Comparison of ENCODE assay signal across 28 cellular contexts in genomic region chr11:103086461-103086860, GRCh38. TPM values are rescaled to one million over a fixed set of nuclear protein-coding genes. Genes with fewer than 3 reads are reported as not detected.
A peak's percentile ranks its signal among the peaks of the same experiment; 100 is the strongest.
DNase-seq lines count a peak whose midpoint lies in the region; TF ChIP-seq lines count a peak whose summit lies in the region.
"Had no signal": no experiment of that assay in that cellular context is flagged by ENCODE, and none has a peak within 500 bp of the region (broad histone marks: within the 10 kb centered on the region; RNA-seq: fewer than 3 reads in every experiment).

No MANE protein-coding gene starts in this region.

- H3K9ac ChIP-seq in SK-N-MC (ENCODE audit: insufficient read length): no peak overlapping the region
- H3K9ac ChIP-seq in skeletal muscle satellite cell (ENCODE audit: low read depth, low read length): peak overlapping the region; percentile 3

- intact Hi-C loops in left ventricle myocardium inferior (cut with micrococcal nuclease): no loop called here

- H3K9me3 ChIP-seq in SK-N-MC (ENCODE audit: low read depth, low read length) (no peaks in the 10 kb centered on the region), skeletal muscle satellite cell (replicated peaks; ENCODE audit: low read length) (no peaks in the 10 kb centered on the region), left ventricle myocardium inferior (replicated peaks) (no peaks in the 10 kb centered on the region)
- H3K9me3 ChIP-seq: BE2C, right atrium auricular region, tibial artery had no signal

- no peak overlapping the region for H3K4me3 Mint-ChIP-seq in T-helper 1 cell treated with Interleukin-12 subunit alpha and Interleukin-12 subunit beta and Interleukin-4 antibody, amounts not matched to agents 30 μg/mL and 1 μg/mL, for 36 hours
- no peak overlapping the region for H3K4me3 Mint-ChIP-seq in chondrocyte (ENCODE audit: unreplicated experiment)
- H3K4me3 Mint-ChIP-seq: activated CD4-positive, alpha-beta memory T cell treated with anti-CD3 and anti-CD28 coated beads, Interleukin-2, amount 10 ng/mL, durations not matched to agents 7 days and 5 days; activated T-cell treated with anti-CD3 and anti-CD28 coated beads, Interleukin-2, amount 50 U/mL, for 24 hours; memory B cell; naive B cell; stimulated activated naive CD8-positive, alpha-beta T cell treated with anti-CD3 and anti-CD28 coated beads, Interleukin-15, amount 100 ng/mL, for 72 hours had no signal

- TF ChIP-seq CTCF in chondrocyte (IDR thresholded peaks at IDR 0.05): no peak
- no peak for TF ChIP-seq CTCF in left ventricle myocardium inferior (IDR thresholded peaks at IDR 0.05; ENCODE audit: borderline replicate concordance)

- H3K27me3 Mint-ChIP-seq in T-helper 1 cell treated with Interleukin-12 subunit alpha and Interleukin-12 subunit beta and Interleukin-4 antibody, amounts not matched to agents 30 μg/mL and 1 μg/mL, for 36 hours (ENCODE audit: low read depth): no peaks in the 10 kb centered on the region
- H3K27me3 Mint-ChIP-seq in chondrocyte (ENCODE audit: low read depth): no peaks in the 10 kb centered on the region
- H3K27me3 Mint-ChIP-seq: activated CD4-positive, alpha-beta memory T cell treated with anti-CD3 and anti-CD28 coated beads, Interleukin-2, amount 10 ng/mL, durations not matched to agents 7 days and 5 days; activated T-cell treated with anti-CD3 and anti-CD28 coated beads, Interleukin-2, amount 50 U/mL, for 24 hours; memory B cell; naive B cell; stimulated activated naive CD8-positive, alpha-beta T cell treated with anti-CD3 and anti-CD28 coated beads, Interleukin-15, amount 100 ng/mL, for 72 hours had no signal

- peak overlapping the region; percentile 32 for H3K27ac Mint-ChIP-seq in T-helper 1 cell treated with Interleukin-12 subunit alpha and Interleukin-12 subunit beta and Interleukin-4 antibody, amounts not matched to agents 30 μg/mL and 1 μg/mL, for 36 hours
- H3K27ac Mint-ChIP-seq in chondrocyte (ENCODE audit: unreplicated experiment): peak overlapping the region; percentile 87
- H3K27ac Mint-ChIP-seq: activated CD4-positive, alpha-beta memory T cell treated with anti-CD3 and anti-CD28 coated beads, Interleukin-2, amount 10 ng/mL, durations not matched to agents 7 days and 5 days; memory B cell; stimulated activated naive CD8-positive, alpha-beta T cell treated with anti-CD3 and anti-CD28 coated beads, Interleukin-15, amount 100 ng/mL, for 72 hours had no signal

- peaks cover 17% of the 10 kb centered on the region for H3K4me1 ChIP-seq in skeletal muscle satellite cell (ENCODE audit: control insufficient read depth, insufficient read depth, low read length)
- peaks cover 39% of the 10 kb centered on the region for H3K4me1 ChIP-seq in left ventricle myocardium inferior

- peaks cover 80% of the 10 kb centered on the region for H3K36me3 ChIP-seq in SK-N-MC (ENCODE audit: insufficient read depth, low read length)
- H3K36me3 ChIP-seq in skeletal muscle satellite cell (ENCODE audit: insufficient read depth, low read length): peaks cover 23% of the 10 kb centered on the region
- peaks cover 18% of the 10 kb centered on the region for H3K36me3 ChIP-seq in left ventricle myocardium inferior
- H3K36me3 ChIP-seq: right atrium auricular region had no signal

- H3K4me3 ChIP-seq in SK-N-MC: no peak overlapping the region
- no peak overlapping the region for H3K4me3 ChIP-seq in skeletal muscle satellite cell (ENCODE audit: low read length)
- no peak overlapping the region for H3K4me3 ChIP-seq in left ventricle myocardium inferior
- H3K4me3 ChIP-seq: right atrium auricular region, tibial artery had no signal

- H3K36me3 Mint-ChIP-seq in T-helper 1 cell treated with Interleukin-12 subunit alpha and Interleukin-12 subunit beta and Interleukin-4 antibody, amounts not matched to agents 30 μg/mL and 1 μg/mL, for 36 hours (ENCODE audit: low read depth): peaks cover 5% of the 10 kb centered on the region
- peaks cover 2% of the 10 kb centered on the region for H3K36me3 Mint-ChIP-seq in chondrocyte (ENCODE audit: low read depth)
- H3K36me3 Mint-ChIP-seq: naive B cell had no signal

- H3K27ac ChIP-seq in SK-N-MC: peak overlapping the region; percentile 69
- H3K27ac ChIP-seq in left ventricle myocardium inferior (replicated peaks): no peak overlapping the region
- H3K27ac ChIP-seq: 22Rv1, right atrium auricular region, tibial artery had no signal

- DNase-seq in T-helper 1 cell: no peak
- no peak for DNase-seq in SK-N-MC (ENCODE audit: low read depth, low spot score)
- DNase-seq in chondrocyte (ENCODE audit: low spot score): no peak
- DNase-seq in left ventricle myocardium inferior: no peak
- no peak for DNase-seq in stimulated activated CD4-positive, alpha-beta T cell treated with anti-CD3 and anti-CD28 coated beads, Interleukin-1b, Interleukin-23, amount 100 ng/mL, for 48 hours
- DNase-seq in NCI-H2081 (lab: John Stamatoyannopoulos, UW): no peak
- DNase-seq: activated CD4-positive, alpha-beta memory T cell treated with anti-CD3 and anti-CD28 coated beads, Interleukin-2, amount 10 ng/mL, durations not matched to agents 7 days and 5 days; activated naive CD4-positive, alpha-beta T cell treated with Interleukin-2 at 50 U/mL for 16 hours; activated T-cell treated with anti-CD3 and anti-CD28 coated beads, Interleukin-2, amount 50 U/mL, for 24 hours; anterior cingulate cortex; BE2C; cerebellar nuclear complex; DMS79 treated with DMSO at 0.1 percent for 48 hours; effector CD8-positive, alpha-beta T cell; kidney glomerular epithelial cell; naive B cell; NCI-H1417 treated with DMSO at 0.1 percent for 48 hours; NCI-H2107; NCI-H510A; occipital lobe; stimulated activated CD4-positive, alpha-beta T cell treated with anti-CD3 and anti-CD28 coated beads, Interleukin-12 subunit alpha, Interleukin-12 subunit beta, amount 100 ng/mL, for 4 hours; stimulated activated naive CD8-positive, alpha-beta T cell treated with anti-CD3 and anti-CD28 coated beads, Interleukin-15, amount 100 ng/mL, for 72 hours; tibial artery had no signal

- no peaks in the 10 kb centered on the region for H3K9me3 Mint-ChIP-seq in T-helper 1 cell treated with Interleukin-12 subunit alpha and Interleukin-12 subunit beta and Interleukin-4 antibody, amounts not matched to agents 30 μg/mL and 1 μg/mL, for 36 hours
- H3K9me3 Mint-ChIP-seq in chondrocyte (ENCODE audit: low read depth): no peaks in the 10 kb centered on the region
- H3K9me3 Mint-ChIP-seq: activated CD4-positive, alpha-beta memory T cell treated with anti-CD3 and anti-CD28 coated beads, Interleukin-2, amount 10 ng/mL, durations not matched to agents 7 days and 5 days; activated T-cell treated with anti-CD3 and anti-CD28 coated beads, Interleukin-2, amount 50 U/mL, for 24 hours; memory B cell; naive B cell; stimulated activated naive CD8-positive, alpha-beta T cell treated with anti-CD3 and anti-CD28 coated beads, Interleukin-15, amount 100 ng/mL, for 72 hours had no signal

- H3K4me1 Mint-ChIP-seq in T-helper 1 cell treated with Interleukin-12 subunit alpha and Interleukin-12 subunit beta and Interleukin-4 antibody, amounts not matched to agents 30 μg/mL and 1 μg/mL, for 36 hours (ENCODE audit: low read depth): peaks cover 24% of the 10 kb centered on the region
- peaks cover 39% of the 10 kb centered on the region for H3K4me1 Mint-ChIP-seq in chondrocyte (ENCODE audit: low read depth)

- H3K27me3 ChIP-seq in skeletal muscle satellite cell (ENCODE audit: control insufficient read depth, insufficient read depth, low read length) (no peaks in the 10 kb centered on the region), left ventricle myocardium inferior (ENCODE audit: low read depth) (no peaks in the 10 kb centered on the region)
- H3K27me3 ChIP-seq: BE2C, right atrium auricular region, tibial artery had no signal

- peak overlapping the region; percentile 17 for H3K4me2 ChIP-seq in skeletal muscle satellite cell (ENCODE audit: low read length)

RNA-seq across cellular contexts. Expression of gene DCUN1D5, which starts 5.5 kb away (rescaled TPM):
- 35.8 to 38.9 TPM (median 37.9 TPM) in 3 replicates for total RNA-seq in chondrocyte
- 91.7 and 110 TPM in 2 replicates for total RNA-seq in skeletal muscle satellite cell (2012; rRNA removed)
- total RNA-seq in left ventricle myocardium inferior: 25.8 TPM

RNA-seq across cellular contexts. Expression of gene DYNC2H1, which starts 22.8 kb away (rescaled TPM):
- total RNA-seq in chondrocyte (5.7 to 20.1 TPM (median 7.2 TPM) in 3 replicates), left ventricle myocardium inferior (5.4 TPM)
- 41.9 and 50.7 TPM in 2 replicates for total RNA-seq in skeletal muscle satellite cell (2012; rRNA removed)
